In genomic region chr3:172146349-172146748, GRCh38 we compare ENCODE assay signal across 18 cellular contexts.
DNase-seq lines count a peak whose midpoint lies in the region; ATAC-seq and TF ChIP-seq lines count a peak whose summit lies in the region.
"Had no signal": no experiment of that assay in that cellular context is flagged by ENCODE, and none has a peak within 500 bp of the region (broad histone marks: within the 10 kb centered on the region; RNA-seq: fewer than 3 reads in every experiment).

No MANE protein-coding gene starts in this region.

- no peaks in the 10 kb centered on the region for H3K27me3 Mint-ChIP-seq in MCF 10A (ENCODE audit: insufficient read depth, unreplicated experiment)
- no peaks in the 10 kb centered on the region for H3K27me3 Mint-ChIP-seq in dendritic cell treated with granulocyte-macrophage colony-stimulating factor and Interleukin-4, amounts not matched to agents 40 ng/mL and 50 ng/mL, for 4 days

- H3K9me3 Mint-ChIP-seq in MCF 10A (ENCODE audit: unreplicated experiment), result no peaks in the 10 kb centered on the region
- H3K9me3 Mint-ChIP-seq in dendritic cell treated with granulocyte-macrophage colony-stimulating factor and Interleukin-4, amounts not matched to agents 40 ng/mL and 50 ng/mL, for 4 days, result no peaks in the 10 kb centered on the region
- H3K9me3 Mint-ChIP-seq: CD8-positive, alpha-beta T cell had no signal

- dilution Hi-C loops in mammary epithelial cell (cut with HindIII; ENCODE audit: low sequenced_read_pairs), result loop anchor here (5.0 kb wide), 1 partner anchor 61 kb away; no protein-coding TSS in a partner anchor

- H3K4ac ChIP-seq in trophoblast cell (ENCODE audit: low read depth, low read length), result no peak overlapping the region

- no peak for DNase-seq in MCF 10A (ENCODE audit: unreplicated experiment)
- no peak for DNase-seq in mammary epithelial cell
- DNase-seq in GM12865 (ENCODE audit: low read depth), result peak; percentile 44
- no peak for DNase-seq in trophoblast cell
- no peak for DNase-seq in AG08395 (ENCODE audit: low spot score)
- no peak for DNase-seq in H4 (ENCODE audit: low spot score)
- DNase-seq: 8988T; CD8-positive, alpha-beta T cell; GOT3; NCI-H1417; NCI-H187; NCI-H2227 treated with DMSO at 0.1 percent for 48 hours; NCI-H524; NCI-H82; PC-9 had no signal

- H2BK120ac ChIP-seq in trophoblast cell (ENCODE audit: insufficient read depth, low read length, poor library complexity), result no peak overlapping the region

- WGBS in mammary epithelial cell (ENCODE audit: low coverage, missing lambda C conversion rate), result 73% methylated on average over 3 of the region's 3 CpGs
- no CpG with 5 or more reads among the region's 3 CpGs for WGBS in trophoblast cell (ENCODE audit: extremely low coverage, insufficient coverage, insufficient read length)

- H3K79me2 ChIP-seq in mammary epithelial cell (ENCODE audit: insufficient read depth, low read length), result peaks cover 91% of the 10 kb centered on the region
- peaks cover 5% of the 10 kb centered on the region for H3K79me2 ChIP-seq in trophoblast cell (ENCODE audit: control insufficient read depth, insufficient read depth, low read length, poor library complexity)

- peaks cover 9% of the 10 kb centered on the region for H3K36me3 Mint-ChIP-seq in MCF 10A (ENCODE audit: insufficient read depth, unreplicated experiment)
- H3K36me3 Mint-ChIP-seq in dendritic cell treated with granulocyte-macrophage colony-stimulating factor and Interleukin-4, amounts not matched to agents 40 ng/mL and 50 ng/mL, for 4 days (ENCODE audit: low read depth), result no peaks in the 10 kb centered on the region
- H3K36me3 Mint-ChIP-seq: CD8-positive, alpha-beta T cell had no signal

- H3K4me1 ChIP-seq in mammary epithelial cell (ENCODE audit: insufficient read depth, low read length) (peaks cover 32% of the 10 kb centered on the region), trophoblast cell (ENCODE audit: control insufficient read depth in 1 of 2, insufficient read depth in 2 of 2, low read length in 2 of 2) (peaks cover 6 to 13% of the 10 kb centered on the region in 2 experiments)

- no peaks in the 10 kb centered on the region for H3K9me3 ChIP-seq in mammary epithelial cell (replicated peaks; ENCODE audit: insufficient read depth, low read length)
- no peaks in the 10 kb centered on the region for H3K9me3 ChIP-seq in trophoblast cell (ENCODE audit: insufficient read depth, low read depth, low read length)

- peaks cover 19% of the 10 kb centered on the region for H3K4me1 Mint-ChIP-seq in MCF 10A (ENCODE audit: insufficient read depth, unreplicated experiment)
- H3K4me1 Mint-ChIP-seq in dendritic cell treated with granulocyte-macrophage colony-stimulating factor and Interleukin-4, amounts not matched to agents 40 ng/mL and 50 ng/mL, for 4 days (ENCODE audit: low read depth), result peaks cover 71% of the 10 kb centered on the region

- no peak overlapping the region for H2AK5ac ChIP-seq in trophoblast cell (ENCODE audit: low read length)

- no peak overlapping the region for H4K12ac ChIP-seq in trophoblast cell (ENCODE audit: low read depth, low read length)

- no peak overlapping the region for H3K4me2 ChIP-seq in mammary epithelial cell (ENCODE audit: insufficient read depth, low read depth, low read length)
- H3K4me2 ChIP-seq in trophoblast cell (ENCODE audit: low read length), result no peak overlapping the region
- H3K4me2 ChIP-seq: KMS-11, PC-9 had no signal

- H3K36me3 ChIP-seq in mammary epithelial cell (ENCODE audit: insufficient read depth, low read length), result peaks cover 2% of the 10 kb centered on the region
- H3K36me3 ChIP-seq in trophoblast cell (ENCODE audit: control insufficient read depth in 1 of 2, insufficient read depth in 2 of 2, low read length in 2 of 2), result peaks cover 0 to 4% of the 10 kb centered on the region in 2 experiments

- BruUV-seq in MCF 10A (replicated peaks; lab: Mats Ljungman, UMichigan), result no TSS peak
- no TSS peak for BruUV-seq in mammary epithelial cell (replicated peaks; lab: Mats Ljungman, UMichigan)

- CTCF ChIA-PET in MCF 10A (lab: Yijun Ruan, JAX), result interaction anchor here (0.6 to 1.7 kb wide), 4 partner anchors 30 to 637 kb away, joined by 3 to 4 read pairs (median 4); no protein-coding TSS in a partner anchor
- CTCF ChIA-PET in mammary epithelial cell (lab: Charles Lee; ENCODE audit: low non-redundant PET), result no interaction called here

- peaks cover 2% of the 10 kb centered on the region for H3K79me1 ChIP-seq in trophoblast cell (ENCODE audit: low read length)

- H2BK12ac ChIP-seq in trophoblast cell (ENCODE audit: low read length), result no peak overlapping the region

- no peak overlapping the region for H3K18ac ChIP-seq in trophoblast cell (ENCODE audit: low read length)

- no peak overlapping the region for H4K8ac ChIP-seq in trophoblast cell (ENCODE audit: low read depth, low read length)

- H3K4me3 ChIP-seq in mammary epithelial cell (replicated peaks in 1 of 3; ENCODE audit: insufficient read depth in 1 of 3, low read depth in 2 of 3, low read length in 3 of 3) (no peak overlapping the region), GM12865 (ENCODE audit: low read depth, low read length) (no peak overlapping the region), trophoblast cell (ENCODE audit: low read depth, low read length) (no peak overlapping the region)
- H3K4me3 ChIP-seq: PC-9 had no signal

- H4K20me1 ChIP-seq in mammary epithelial cell (ENCODE audit: insufficient read depth, low read length), result no peaks in the 10 kb centered on the region

- ATAC-seq in HG03565 (IDR thresholded peaks at IDR 0.05; ENCODE audit: unreplicated experiment), result no peak
- ATAC-seq: CD8-positive, alpha-beta T cell had no signal

- H3K9ac ChIP-seq in mammary epithelial cell (ENCODE audit: insufficient read depth, low read length) (no peak overlapping the region), trophoblast cell (ENCODE audit: low read length) (no peak overlapping the region)
- H3K9ac ChIP-seq: KMS-11 had no signal

- H3K27ac ChIP-seq in mammary epithelial cell (ENCODE audit: insufficient read depth, low read depth, low read length), result no peak overlapping the region
- peak overlapping the region; percentile 46 for H3K27ac ChIP-seq in trophoblast cell (ENCODE audit: low read depth, low read length)
- H3K27ac ChIP-seq: KMS-11 had no signal

- H3K27ac Mint-ChIP-seq in MCF 10A (ENCODE audit: low read depth, unreplicated experiment), result peak overlapping the region; percentile 67
- peak overlapping the region; percentile 75 for H3K27ac Mint-ChIP-seq in dendritic cell treated with granulocyte-macrophage colony-stimulating factor and Interleukin-4, amounts not matched to agents 40 ng/mL and 50 ng/mL, for 4 days
- H3K27ac Mint-ChIP-seq: CD8-positive, alpha-beta T cell had no signal

- H3K4me3 Mint-ChIP-seq in MCF 10A (ENCODE audit: unreplicated experiment), result no peak overlapping the region
- no peak overlapping the region for H3K4me3 Mint-ChIP-seq in dendritic cell treated with granulocyte-macrophage colony-stimulating factor and Interleukin-4, amounts not matched to agents 40 ng/mL and 50 ng/mL, for 4 days
- H3K4me3 Mint-ChIP-seq: CD8-positive, alpha-beta T cell had no signal

- H4K91ac ChIP-seq in trophoblast cell (ENCODE audit: low read depth, low read length), result no peak overlapping the region

- intact Hi-C loops in MCF 10A (cut with micrococcal nuclease), result loop anchor here (10.0 kb wide), 1 partner anchor 188 kb away; no protein-coding TSS in a partner anchor
- intact Hi-C loops in mammary epithelial cell (cut with micrococcal nuclease), result no loop called here
- intact Hi-C loops in dendritic cell treated with granulocyte-macrophage colony-stimulating factor and Interleukin-4, amounts not matched to agents 40 ng/mL and 50 ng/mL, for 4 days (cut with micrococcal nuclease), result no loop called here

- POLR2A ChIA-PET in MCF 10A (lab: Yijun Ruan, JAX), result no interaction called here

- H3K27me3 ChIP-seq in mammary epithelial cell (ENCODE audit: insufficient read depth, low read length), result no peaks in the 10 kb centered on the region
- no peaks in the 10 kb centered on the region for H3K27me3 ChIP-seq in trophoblast cell (ENCODE audit: insufficient read depth, low read length)

- no peak overlapping the region for H3K23ac ChIP-seq in trophoblast cell (ENCODE audit: low read length)

- no peak overlapping the region for H2BK5ac ChIP-seq in trophoblast cell (ENCODE audit: low read depth, low read length, poor library complexity)

- no peak overlapping the region for H2AFZ ChIP-seq in mammary epithelial cell (ENCODE audit: low read depth, low read length)
- no peak overlapping the region for H2AFZ ChIP-seq in trophoblast cell (ENCODE audit: insufficient read depth, low read length, poor library complexity)
- H2AFZ ChIP-seq: PC-9 had no signal

- in situ Hi-C loops in mammary epithelial cell (cut with MboI; ENCODE audit: low sequenced_read_pairs in 2 of 2), result no loop called here

- no peak for TF ChIP-seq CTCF in MCF 10A (IDR thresholded peaks at IDR 0.05; ENCODE audit: unreplicated experiment)
- no peak for TF ChIP-seq CTCF in mammary epithelial cell (conservative IDR thresholded peaks at IDR 0.05 in 1 of 2, IDR thresholded peaks at IDR 0.05 in 1 of 2; ENCODE audit: extremely low read depth in 1 of 2, insufficient read depth in 1 of 2, low read depth in 1 of 2, low read length in 2 of 2)
- no peak for TF ChIP-seq CTCF in GM12865 (IDR thresholded peaks at IDR 0.05; ENCODE audit: insufficient read depth, low read depth, low read length, missing control alignments)

- no peak overlapping the region for H3K14ac ChIP-seq in trophoblast cell (ENCODE audit: low read length)
